19 cellular contexts compared by ENCODE assay signal in genomic region chr1:172069535-172069934, GRCh38.
DNase-seq lines count a peak whose midpoint lies in the region; ATAC-seq and TF ChIP-seq lines count a peak whose summit lies in the region.
"Had no signal": no experiment of that assay in that cellular context is flagged by ENCODE, and none has a peak within 500 bp of the region (broad histone marks: within the 10 kb centered on the region; RNA-seq: fewer than 3 reads in every experiment).

No MANE protein-coding gene starts in this region.

- TF ChIP-seq CTCF in foreskin fibroblast (IDR thresholded peaks at IDR 0.05; ENCODE audit: low read depth, low read length): no peak
- no peak for TF ChIP-seq CTCF in sigmoid colon (IDR thresholded peaks at IDR 0.05)
- no peak for TF ChIP-seq CTCF in type B pancreatic cell (conservative IDR thresholded peaks at IDR 0.05)

- no peaks in the 10 kb centered on the region for H3K27me3 ChIP-seq in sigmoid colon
- no peaks in the 10 kb centered on the region for H3K27me3 ChIP-seq in aorta (ENCODE audit: control insufficient read depth in 1 of 2, insufficient read depth in 2 of 2, low read length in 1 of 2)
- H3K27me3 ChIP-seq: esophagus squamous epithelium, pancreas, upper lobe of right lung had no signal

- no peak for TF ChIP-seq EP300 in sigmoid colon (IDR thresholded peaks at IDR 0.05)

- no peak for ATAC-seq in aorta (ENCODE audit: low FRiP score)
- ATAC-seq: left cardiac atrium, pancreas, upper lobe of right lung had no signal

- no peaks in the 10 kb centered on the region for H3K4me1 Mint-ChIP-seq in type B pancreatic cell (ENCODE audit: unreplicated experiment)
- H3K4me1 Mint-ChIP-seq: activated naive CD4-positive, alpha-beta T cell treated with anti-CD3 and anti-CD28 coated beads, Interleukin-2, amount 10 ng/mL, durations not matched to agents 7 days and 5 days; CD8-positive, alpha-beta memory T cell had no signal

- H3K9me3 ChIP-seq in sigmoid colon (no peaks in the 10 kb centered on the region), aorta (ENCODE audit: control insufficient read depth, low read length) (no peaks in the 10 kb centered on the region)
- H3K9me3 ChIP-seq: esophagus squamous epithelium, pancreas, upper lobe of right lung had no signal

- H3K36me3 ChIP-seq in sigmoid colon (no peaks in the 10 kb centered on the region), aorta (ENCODE audit: control insufficient read depth in 1 of 2, insufficient read depth in 2 of 2, low read length in 1 of 2) (no peaks in the 10 kb centered on the region)
- H3K36me3 ChIP-seq: esophagus squamous epithelium, pancreas, upper lobe of right lung had no signal

- WGBS in sigmoid colon, 2 donors: 59% methylated on average over 3 of the region's 3 CpGs
- WGBS in aorta, 2 donors: 59 to 68% methylated on average over 3 of the region's 3 CpGs

- no peaks in the 10 kb centered on the region for H3K27me3 Mint-ChIP-seq in type B pancreatic cell
- H3K27me3 Mint-ChIP-seq: activated naive CD4-positive, alpha-beta T cell treated with anti-CD3 and anti-CD28 coated beads, Interleukin-2, amount 10 ng/mL, durations not matched to agents 7 days and 5 days; CD8-positive, alpha-beta memory T cell had no signal

- H3K36me3 Mint-ChIP-seq in type B pancreatic cell: no peaks in the 10 kb centered on the region
- H3K36me3 Mint-ChIP-seq: activated naive CD4-positive, alpha-beta T cell treated with anti-CD3 and anti-CD28 coated beads, Interleukin-2, amount 10 ng/mL, durations not matched to agents 7 days and 5 days; CD8-positive, alpha-beta memory T cell had no signal

- peaks cover 7% of the 10 kb centered on the region for H3K9me3 Mint-ChIP-seq in type B pancreatic cell
- H3K9me3 Mint-ChIP-seq: activated naive CD4-positive, alpha-beta T cell treated with anti-CD3 and anti-CD28 coated beads, Interleukin-2, amount 10 ng/mL, durations not matched to agents 7 days and 5 days had no signal

- H3K4me1 ChIP-seq in sigmoid colon: no peaks in the 10 kb centered on the region
- peaks cover 2% of the 10 kb centered on the region in 2 donors for H3K4me1 ChIP-seq in aorta (ENCODE audit: control insufficient read depth in 1 of 2, insufficient read depth in 2 of 2, low read length in 2 of 2)
- H3K4me1 ChIP-seq: pancreas, upper lobe of right lung had no signal

- H3K4me3 ChIP-seq in foreskin fibroblast (ENCODE audit: low read depth in 1 of 2, low read length in 2 of 2) (no peak overlapping the region), sigmoid colon (no peak overlapping the region), aorta (ENCODE audit: low read length in 2 of 2) (no peak overlapping the region)
- H3K4me3 ChIP-seq: esophagus squamous epithelium, pancreas, upper lobe of right lung had no signal

- TF ChIP-seq POLR2A in sigmoid colon (IDR thresholded peaks at IDR 0.05): no peak

- no peak overlapping the region for H3K27ac Mint-ChIP-seq in type B pancreatic cell
- H3K27ac Mint-ChIP-seq: activated naive CD4-positive, alpha-beta T cell treated with anti-CD3 and anti-CD28 coated beads, Interleukin-2, amount 10 ng/mL, durations not matched to agents 7 days and 5 days; CD8-positive, alpha-beta memory T cell had no signal

- DNase-seq in Ammon's horn (ENCODE audit: low spot score): peak; percentile 17
- peak; percentile 11 to 33 for DNase-seq in foreskin fibroblast
- DNase-seq in sigmoid colon: peak; percentile 66
- DNase-seq in HT-29 (ENCODE audit: low spot score): no peak
- no peak for DNase-seq in type B pancreatic cell (ENCODE audit: extremely low spot score, unreplicated experiment)
- no peak for DNase-seq in aorta
- DNase-seq in hypothalamus (lab: John Stamatoyannopoulos, UW): no peak
- DNase-seq: activated CD4-positive, alpha-beta T cell treated with anti-CD3 and anti-CD28 coated beads, Interleukin-2, amount 50 U/mL, for 4 hours; activated naive CD4-positive, alpha-beta T cell treated with anti-CD3 and anti-CD28 coated beads, Interleukin-2, amount 10 ng/mL, durations not matched to agents 7 days and 5 days; activated T-cell treated with anti-CD3 and anti-CD28 coated beads, Interleukin-2, amount 50 U/mL, for 1 hour; CD8-positive, alpha-beta memory T cell; effector CD4-positive, alpha-beta T cell; esophagus squamous epithelium; left cardiac atrium; NCI-H1436 treated with DMSO at 0.1 percent for 48 hours; pancreas; upper lobe of right lung had no signal

- intact Hi-C loops in sigmoid colon (cut with DNase I): no loop called here
- intact Hi-C loops in aorta (cut with DNase I): no loop called here

- H3K27ac ChIP-seq in angular gyrus (ENCODE audit: low read depth, low read length): peak overlapping the region; percentile 89
- peak overlapping the region in 2 of 4 donors; percentile 20 to 44 for H3K27ac ChIP-seq in sigmoid colon
- H3K27ac ChIP-seq in aorta (ENCODE audit: low read depth in 1 of 2, low read length in 2 of 2): no peak overlapping the region
- H3K27ac ChIP-seq: esophagus squamous epithelium, pancreas, RWPE1, upper lobe of right lung had no signal

- no peak overlapping the region for H3K4me3 Mint-ChIP-seq in type B pancreatic cell
- H3K4me3 Mint-ChIP-seq: activated naive CD4-positive, alpha-beta T cell treated with anti-CD3 and anti-CD28 coated beads, Interleukin-2, amount 10 ng/mL, durations not matched to agents 7 days and 5 days; CD8-positive, alpha-beta memory T cell had no signal

Comparison
In these comparisons a context has a peak if more than half of its experiments do, and no peak if none do; other contexts are left out.
1. DNase-seq: peak in Ammon's horn (single experiment), foreskin fibroblast (2 of 2) and sigmoid colon (single experiment); none in HT-29 (single experiment), type B pancreatic cell (single experiment), aorta (0 of 2) and hypothalamus (0 of 51).